ENCODE assay signal across 7 cellular contexts in genomic region chr4:13657016-13657415, GRCh38. TPM values are rescaled to one million over a fixed set of nuclear protein-coding genes. Genes with fewer than 3 reads are reported as not detected.
DNase-seq lines count a peak whose midpoint lies in the region; TF ChIP-seq lines count a peak whose summit lies in the region.

No MANE protein-coding gene starts in this region.

- WGBS in neuronal stem cell (ENCODE audit: extremely low coverage in 2 of 2, insufficient read length in 2 of 2, insufficient replicate concordance in 1 of 2), 2 donors, result no CpG with 5 or more reads among the region's 4 CpGs

- no peak overlapping the region for H3K14ac ChIP-seq in neuronal stem cell (ENCODE audit: low read length)

- no peak overlapping the region for H3K18ac ChIP-seq in neuronal stem cell (ENCODE audit: low read length)

- H3K4me2 ChIP-seq in DOHH2 (ENCODE audit: low read length) (peak overlapping the region; percentile 57), neuronal stem cell (ENCODE audit: insufficient read depth, low read length, poor library complexity, severe bottlenecking) (no peak overlapping the region)

- TF ChIP-seq CTCF in DOHH2 (IDR thresholded peaks at IDR 0.05; ENCODE audit: low read depth, low read length, poor library complexity, severe bottlenecking) (no peak), NB4 (IDR thresholded peaks at IDR 0.05; ENCODE audit: low read depth, low read length) (no peak), coronary artery (IDR thresholded peaks at IDR 0.05) (no peak), right atrium auricular region (IDR thresholded peaks at IDR 0.05) (no peak)

- no peak overlapping the region for H4K91ac ChIP-seq in neuronal stem cell (ENCODE audit: low read depth, low read length, poor library complexity)

- no peaks in the 10 kb centered on the region for H4K20me1 ChIP-seq in DOHH2 (ENCODE audit: control insufficient read depth, insufficient read depth, low read depth, low read length)

- no peaks in the 10 kb centered on the region for H3K36me3 ChIP-seq in DOHH2 (ENCODE audit: control insufficient read depth, low read length)
- no peaks in the 10 kb centered on the region for H3K36me3 ChIP-seq in neuronal stem cell (replicated peaks in 1 of 2; ENCODE audit: control insufficient read depth in 2 of 2, insufficient read depth in 2 of 2, low read length in 2 of 2)
- no peaks in the 10 kb centered on the region for H3K36me3 ChIP-seq in right atrium auricular region

- H2BK120ac ChIP-seq in neuronal stem cell (ENCODE audit: low read depth, low read length), result no peak overlapping the region

- H3K4ac ChIP-seq in neuronal stem cell (ENCODE audit: low read length), result no peak overlapping the region

- no peak for TF ChIP-seq POLR2A in NB4 (IDR thresholded peaks at IDR 0.05; ENCODE audit: extremely low read depth, insufficient read length)

- H3K4me1 ChIP-seq in DOHH2 (ENCODE audit: control insufficient read depth, low read length) (peaks cover 13% of the 10 kb centered on the region), neuronal stem cell (ENCODE audit: control insufficient read depth in 2 of 2, insufficient read depth in 1 of 2, low read depth in 1 of 2, low read length in 2 of 2) (peaks cover 0 to 8% of the 10 kb centered on the region in 2 donors), right atrium auricular region (peaks cover 0 to 6% of the 10 kb centered on the region in 2 donors)

- H2BK15ac ChIP-seq in neuronal stem cell (ENCODE audit: low read length), result no peak overlapping the region

- no peak overlapping the region for H3K27ac ChIP-seq in DOHH2 (ENCODE audit: low read depth, low read length)
- H3K27ac ChIP-seq in coronary artery, result no peak overlapping the region
- H3K27ac ChIP-seq in neuronal stem cell (replicated peaks; ENCODE audit: low read length), result no peak overlapping the region
- H3K27ac ChIP-seq in right atrium auricular region, result no peak overlapping the region

- H3K79me1 ChIP-seq in neuronal stem cell (ENCODE audit: low read depth, low read length), result no peaks in the 10 kb centered on the region

- DNase-seq in NB4 (ENCODE audit: low read depth), result no peak
- no peak for DNase-seq in coronary artery (ENCODE audit: low spot score)
- DNase-seq in neuronal stem cell (ENCODE audit: low spot score), result no peak
- DNase-seq in hepatic stellate cell (ENCODE audit: low spot score), result no peak
- DNase-seq in right atrium auricular region (ENCODE audit: low spot score), result no peak
- no peak for DNase-seq in NCI-H1436 (lab: John Stamatoyannopoulos, UW)

- no peaks in the 10 kb centered on the region for H3F3A ChIP-seq in DOHH2 (ENCODE audit: control insufficient read depth, insufficient read depth)

- no peaks in the 10 kb centered on the region for H3K79me2 ChIP-seq in DOHH2 (ENCODE audit: control insufficient read depth, low read length)

- no peaks in the 10 kb centered on the region for H3K9me2 ChIP-seq in DOHH2 (replicated peaks; ENCODE audit: control insufficient read depth, low read length)

- H3K27me3 ChIP-seq in DOHH2 (ENCODE audit: control insufficient read depth, low read length) (peaks cover 14% of the 10 kb centered on the region), neuronal stem cell (ENCODE audit: control insufficient read depth in 3 of 3, insufficient read depth in 3 of 3, low read depth in 1 of 3, low read length in 3 of 3) (no peaks in the 10 kb centered on the region), right atrium auricular region (no peaks in the 10 kb centered on the region)

- H2AK5ac ChIP-seq in neuronal stem cell (ENCODE audit: low read depth, low read length), result no peak overlapping the region

- no peak overlapping the region for H2BK12ac ChIP-seq in neuronal stem cell (ENCODE audit: low read length)

- H3K9me3 ChIP-seq in DOHH2 (ENCODE audit: control insufficient read depth, insufficient read depth, low read length) (no peaks in the 10 kb centered on the region), neuronal stem cell (replicated peaks in 1 of 2; ENCODE audit: control insufficient read depth in 2 of 2, insufficient read depth in 1 of 2, low read depth in 1 of 2, low read length in 2 of 2) (no peaks in the 10 kb centered on the region), right atrium auricular region (no peaks in the 10 kb centered on the region)

- H3K4me3 ChIP-seq in DOHH2 (ENCODE audit: low read length) (peak overlapping the region; percentile 64), NB4 (ENCODE audit: low read depth, low read length) (peak overlapping the region; percentile 45), coronary artery (peak overlapping the region; percentile 58), neuronal stem cell (ENCODE audit: low read length in 2 of 2) (peak overlapping the region in 1 of 2 donors; percentile 22), right atrium auricular region (peak overlapping the region in 1 of 2 donors; percentile 19)

- no peak overlapping the region for H2BK5ac ChIP-seq in neuronal stem cell (ENCODE audit: low read length)

- H2AFZ ChIP-seq in neuronal stem cell (ENCODE audit: low read length), result peak overlapping the region; percentile 84

- no peak overlapping the region for H4K8ac ChIP-seq in neuronal stem cell (ENCODE audit: low read depth, low read length)

- no peak overlapping the region for H3K23ac ChIP-seq in neuronal stem cell (ENCODE audit: low read depth, low read length, poor library complexity)

- no peak overlapping the region for H3K9ac ChIP-seq in neuronal stem cell (ENCODE audit: low read depth, low read length, poor library complexity)

RNA-seq across cellular contexts. Expression of gene BOD1L1, which starts 29.5 kb away (rescaled TPM):
- 18.1 TPM for polyA plus RNA-seq in neuronal stem cell (2013, experiment 1 of 2)
- 17.5 TPM for polyA plus RNA-seq in neuronal stem cell (2013, experiment 2 of 2)
- total RNA-seq in right atrium auricular region, result 10 to 100 TPM; 16.2 to 20.0 TPM
